In the genomic region with DNA sequence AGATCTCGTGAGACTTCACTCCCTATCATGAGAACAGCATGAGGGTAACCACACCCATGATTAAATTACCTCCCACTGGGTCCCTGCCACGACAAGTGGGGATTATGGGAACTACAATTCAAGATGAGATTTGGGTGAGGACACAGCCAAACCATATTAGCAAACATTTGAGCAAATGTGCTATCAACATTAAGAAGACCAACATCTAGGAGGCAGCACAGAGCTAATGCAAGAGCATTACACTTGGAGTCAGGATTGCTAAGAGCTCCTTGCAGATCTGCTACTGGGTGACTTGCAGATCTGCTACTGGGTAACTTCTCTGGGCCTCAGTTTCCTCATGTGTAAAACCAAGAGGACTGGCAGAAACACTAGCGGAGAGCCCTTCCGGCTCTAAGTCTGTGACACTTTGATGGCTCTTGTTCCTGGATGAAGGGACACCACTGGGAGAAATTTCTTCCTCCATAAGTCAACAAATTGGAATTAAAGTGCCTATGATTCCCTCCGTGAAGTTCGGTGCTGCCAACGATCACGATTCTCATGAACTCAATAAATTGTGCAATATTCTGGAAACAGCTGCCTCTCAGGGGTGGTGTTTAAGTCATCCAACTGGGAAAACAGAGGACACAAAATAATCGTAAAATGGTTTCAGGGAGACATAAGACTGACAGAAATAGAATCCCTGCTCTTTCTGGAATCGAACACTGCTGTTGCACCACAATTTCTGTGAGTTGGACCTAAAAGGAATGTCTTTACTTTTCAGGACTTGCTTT, we compare ENCODE assay signal across 12 cellular contexts.
A peak's percentile ranks its signal among the peaks of the same experiment; 100 is the strongest.
DNase-seq lines count a peak whose midpoint lies in the region; ATAC-seq and TF ChIP-seq lines count a peak whose summit lies in the region.
"Had no signal": no experiment of that assay in that cellular context is flagged by ENCODE, and none has a peak within 500 bp of the region (broad histone marks: within the 10 kb centered on the region; RNA-seq: fewer than 3 reads in every experiment).

No MANE protein-coding gene starts in this region.

- no peaks in the 10 kb centered on the region for H3K27me3 ChIP-seq in skeletal muscle satellite cell (ENCODE audit: control insufficient read depth, insufficient read depth, low read length)
- H3K27me3 ChIP-seq: esophagus squamous epithelium had no signal

- DNase-seq in GM12864 (ENCODE audit: low read depth) (no peak), NAMALWA (ENCODE audit: low spot score) (peak; percentile 30), fibroblast of the aortic adventitia (ENCODE audit: low read depth) (peak; percentile 68), NCI-H2227 treated with DMSO at 0.1 percent for 48 hours (lab: John Stamatoyannopoulos, UW) (no peak), mesenteric fat pad (ENCODE audit: low spot score) (no peak)
- DNase-seq: activated naive CD8-positive, alpha-beta T cell treated with anti-CD3 and anti-CD28 coated beads for 36 hours; esophagus squamous epithelium; immature natural killer cell; retina; stimulated activated naive CD8-positive, alpha-beta T cell treated with anti-CD3 and anti-CD28 coated beads, Interleukin-15, amount 100 ng/mL, for 72 hours had no signal

- ATAC-seq in HG02588 (IDR thresholded peaks at IDR 0.05; ENCODE audit: unreplicated experiment), result no peak
- ATAC-seq: stimulated activated naive CD8-positive, alpha-beta T cell treated with anti-CD3 and anti-CD28 coated beads, Interleukin-15, amount 100 ng/mL, for 72 hours had no signal

- H3K4me3 ChIP-seq in GM12864 (ENCODE audit: low read depth, low read length) (no peak overlapping the region), fibroblast of the aortic adventitia (ENCODE audit: low read depth, low read length) (no peak overlapping the region), skeletal muscle satellite cell (ENCODE audit: low read length) (no peak overlapping the region)
- H3K4me3 ChIP-seq: esophagus squamous epithelium had no signal

- H3K36me3 ChIP-seq in skeletal muscle satellite cell (ENCODE audit: insufficient read depth, low read length), result no peaks in the 10 kb centered on the region
- H3K36me3 ChIP-seq: esophagus squamous epithelium had no signal

- TF ChIP-seq CTCF in GM12864 (IDR thresholded peaks at IDR 0.05; ENCODE audit: low read depth, low read length, missing control alignments) (peak; percentile 27), fibroblast of the aortic adventitia (IDR thresholded peaks at IDR 0.05; ENCODE audit: insufficient read depth, low read length) (peak; percentile 34)

- H3K9ac ChIP-seq in skeletal muscle satellite cell (ENCODE audit: low read depth, low read length), result peak overlapping the region; percentile 12

- H3K4me1 ChIP-seq in skeletal muscle satellite cell (ENCODE audit: control insufficient read depth, insufficient read depth, low read length), result peaks cover 15% of the 10 kb centered on the region
- H3K4me1 ChIP-seq: esophagus squamous epithelium had no signal

- no peaks in the 10 kb centered on the region for H3K9me3 ChIP-seq in skeletal muscle satellite cell (replicated peaks; ENCODE audit: low read length)
- H3K9me3 ChIP-seq: esophagus squamous epithelium had no signal

- peak overlapping the region; percentile 56 for H3K4me2 ChIP-seq in skeletal muscle satellite cell (ENCODE audit: low read length)

Comparison
In these comparisons a context has a peak if more than half of its experiments do, and no peak if none do; other contexts are left out.
1. DNase-seq: peak in NAMALWA (single experiment) and fibroblast of the aortic adventitia (single experiment); none in GM12864 (single experiment), NCI-H2227 treated with DMSO at 0.1 percent for 48 hours (single experiment) and mesenteric fat pad (single experiment).